8 cellular contexts compared by ENCODE assay signal in genomic region chr7:5526190-5527037, GRCh38. TPM values are rescaled to one million over a fixed set of nuclear protein-coding genes. Genes with fewer than 3 reads are reported as not detected.
DNase-seq lines count a peak whose midpoint lies in the region; ATAC-seq, FAIRE-seq and TF ChIP-seq lines count a peak whose summit lies in the region.

No MANE protein-coding gene starts in this region.

- 23 to 39% (median 39%) methylated on average over 5 to 9 of the region's 9 CpGs for WGBS in heart left ventricle, 4 donors

- H3K4me1 ChIP-seq in heart left ventricle (peaks cover under 1 to 36% (median 17%) of the 10 kb centered on the region in 12 donors), gastrocnemius medialis (peaks cover 11 to 24% of the 10 kb centered on the region in 2 donors)

- TF ChIP-seq CTCF in heart left ventricle (IDR thresholded peaks at IDR 0.05) (peak in 2 of 12 donors; percentile 7 to 11), gastrocnemius medialis (IDR thresholded peaks at IDR 0.05 in 4 of 5, conservative IDR thresholded peaks at IDR 0.05 in 1 of 5) (peak in 2 of 5 experiments; percentile 12 to 30)

- TF ChIP-seq POLR2A in heart left ventricle (IDR thresholded peaks at IDR 0.05) (peak in 1 of 2 donors; percentile 7), gastrocnemius medialis (IDR thresholded peaks at IDR 0.05) (peak in 1 of 2 donors; percentile 6)

- H3K27me3 ChIP-seq in heart left ventricle, result no peaks in the 10 kb centered on the region
- no peaks in the 10 kb centered on the region for H3K27me3 ChIP-seq in gastrocnemius medialis

- peak overlapping the region in 11 of 12 donors; percentile 86 to 100 (median 98) for H3K4me3 ChIP-seq in heart left ventricle
- peak overlapping the region in 3 of 4 donors; percentile 77 to 88 (median 87) for H3K4me3 ChIP-seq in gastrocnemius medialis

- H3K36me3 ChIP-seq in heart left ventricle, result peaks cover 22 to 54% (median 48%) of the 10 kb centered on the region in 9 donors
- H3K36me3 ChIP-seq in gastrocnemius medialis, result peaks cover 0 to 34% of the 10 kb centered on the region in 2 donors

- intact Hi-C loops in heart left ventricle (cut with DNase I) (loop anchor here in 1 of 10 donors (2.0 kb wide), 1 partner anchor 32 kb away; no protein-coding TSS in a partner anchor), gastrocnemius medialis (cut with DNase I; ENCODE audit: low total_unique reads) (no loop called here)

- H3K9me3 ChIP-seq in heart left ventricle (no peaks in the 10 kb centered on the region), gastrocnemius medialis (no peaks in the 10 kb centered on the region)

- in situ Hi-C loops in gastrocnemius medialis (cut with MboI; ENCODE audit: low sequenced_read_pairs in 4 of 4), result no loop called here

- peak; percentile 2 to 31 (median 8) for ATAC-seq in heart left ventricle
- ATAC-seq in gastrocnemius medialis, result peak in 1 of 2 donors; percentile 11
- no peak for ATAC-seq in HG03565 (IDR thresholded peaks at IDR 0.05; ENCODE audit: unreplicated experiment)
- no peak for ATAC-seq in GM18511 (IDR thresholded peaks at IDR 0.05; ENCODE audit: unreplicated experiment)

- DNase-seq in NCI-H460 (ENCODE audit: extremely low read depth, low read depth), result peak; percentile 76
- DNase-seq in activated effector memory CD4-positive, alpha-beta T cell treated with Interleukin-2 at 50 U/mL for 16 hours, result peak; percentile 8
- peak; percentile 44 to 69 (median 53) for DNase-seq in heart left ventricle
- DNase-seq in gastrocnemius medialis, result peak in 1 of 2 donors; percentile 73
- DNase-seq in NCI-H1092 treated with DMSO at 0.1 percent for 48 hours (lab: John Stamatoyannopoulos, UW), result no peak

- peak overlapping the region in 11 of 12 donors; percentile 17 to 100 (median 100) for H3K27ac ChIP-seq in heart left ventricle
- peak overlapping the region; percentile 96 to 100 (median 98) for H3K27ac ChIP-seq in gastrocnemius medialis

- peak; percentile 95 for FAIRE-seq in G401.6 (lab: Jason Lieb, UNC)

RNA-seq across cellular contexts. Expression of gene ACTB, which starts 4.0 kb away (rescaled TPM):
- 3,545 and 3,935 TPM in 2 replicates for total RNA-seq in NCI-H460 (2014; rRNA removed; shearing (Covaris generic))
- 2,612 and 4,589 TPM in 2 replicates for polyA plus RNA-seq in NCI-H460 (2014; cell fraction: nucleus; rRNA removed)
- total RNA-seq in heart left ventricle, result 1,000 to 10,000 TPM in 3 of 9 donors, 100 to 1,000 TPM in 6; 533 to 3,257 (median 776) TPM
- polyA plus RNA-seq in heart left ventricle, result 1,000 to 10,000 TPM in 1 of 2 donors, 100 to 1,000 TPM in 1; 960 to 1,513 TPM
- 100 to 1,000 TPM; 174 to 628 (median 303) TPM for total RNA-seq in gastrocnemius medialis

RNA-seq across cellular contexts. Expression of gene FBXL18, which starts 12.8 kb away (rescaled TPM):
- total RNA-seq in NCI-H460 (2014; rRNA removed; shearing (Covaris generic)), result 8.7 and 10.0 TPM in 2 replicates
- 11.7 and 12.8 TPM in 2 replicates for polyA plus RNA-seq in NCI-H460 (2014; cell fraction: nucleus; rRNA removed)
- 10 to 100 TPM in 1 of 9 donors, 1 to 10 TPM in 8; 4.3 to 16.2 (median 7.0) TPM for total RNA-seq in heart left ventricle
- 1 to 10 TPM; 2.2 to 7.3 TPM for polyA plus RNA-seq in heart left ventricle
- total RNA-seq in gastrocnemius medialis, result 10 to 100 TPM in 2 of 4 donors, 1 to 10 TPM in 2; 6.9 to 11.4 (median 10.6) TPM

Comparison
In these comparisons a context has a peak if more than half of its experiments do, and no peak if none do; other contexts are left out.
1. ATAC-seq: peak in heart left ventricle (4 of 4); none in HG03565 (single experiment) and GM18511 (single experiment).